Comparison of ENCODE assay signal across 20 cellular contexts in genomic region chr21:42520628-42521253, GRCh38. TPM values are rescaled to one million over a fixed set of nuclear protein-coding genes. Genes with fewer than 3 reads are reported as not detected.
DNase-seq lines count a peak whose midpoint lies in the region; ATAC-seq, FAIRE-seq and TF ChIP-seq lines count a peak whose summit lies in the region.
"Had no signal": no experiment of that assay in that cellular context is flagged by ENCODE, and none has a peak within 500 bp of the region (broad histone marks: within the 10 kb centered on the region; RNA-seq: fewer than 3 reads in every experiment).

No MANE protein-coding gene starts in this region.

- no peak overlapping the region for H3K18ac ChIP-seq in H1 (ENCODE audit: extremely low read depth, low read length)

- no peak overlapping the region for H4K8ac ChIP-seq in H1 (ENCODE audit: extremely low read depth, insufficient read depth, low read length)

- no peak overlapping the region for H3K27ac Mint-ChIP-seq in neural crest cell (ENCODE audit: unreplicated experiment)
- H3K27ac Mint-ChIP-seq in activated T-cell treated with anti-CD3 and anti-CD28 coated beads, Interleukin-2, amount 50 U/mL, for 24 hours = no peak overlapping the region

- H4K91ac ChIP-seq in H1 (replicated peaks; ENCODE audit: insufficient read length, low read length) = no peak overlapping the region

- no peak for FAIRE-seq in H1 (lab: Jason Lieb, UNC)
- FAIRE-seq: frontal cortex had no signal

- H3K79me2 ChIP-seq in OCI-LY1 (ENCODE audit: insufficient read depth, low read length) (no peaks in the 10 kb centered on the region), H1 (ENCODE audit: control insufficient read depth in 1 of 2, insufficient read depth in 2 of 2, low read length in 2 of 2) (peaks cover 0 to 28% of the 10 kb centered on the region in 2 experiments; a peak in 2 of 4 replicates)

- intact Hi-C loops in vagina (cut with DNase I) = no loop called here

- H3F3A ChIP-seq in OCI-LY1 (ENCODE audit: insufficient read depth, low read length) = no peaks in the 10 kb centered on the region

- ATAC-seq in HG02759 (IDR thresholded peaks at IDR 0.05; ENCODE audit: unreplicated experiment) = no peak
- ATAC-seq in HG02763 (IDR thresholded peaks at IDR 0.05; ENCODE audit: unreplicated experiment) = no peak
- ATAC-seq: mucosa of descending colon had no signal

- no peak overlapping the region for H2BK12ac ChIP-seq in H1 (ENCODE audit: low read depth, low read length)

- no peaks in the 10 kb centered on the region for H3K9me2 ChIP-seq in OCI-LY1 (ENCODE audit: low read depth, low read length)

- TF ChIP-seq EP300 in H1 (IDR thresholded peaks at IDR 0.05; ENCODE audit: borderline replicate concordance in 1 of 2, low read depth in 2 of 2, low read length in 2 of 2) = no peak

- peaks cover 56% of the 10 kb centered on the region for H3K4me1 Mint-ChIP-seq in neural crest cell
- peaks cover 44% of the 10 kb centered on the region for H3K4me1 Mint-ChIP-seq in activated T-cell treated with anti-CD3 and anti-CD28 coated beads, Interleukin-2, amount 50 U/mL, for 24 hours (ENCODE audit: low read depth)

- H2AFZ ChIP-seq in OCI-LY1 (ENCODE audit: low read length) (no peak overlapping the region), H1 (ENCODE audit: low read length) (no peak overlapping the region)

- no peak overlapping the region for H2BK120ac ChIP-seq in H1 (replicated peaks; ENCODE audit: low read depth, low read length)

- H3K9me3 ChIP-seq in OCI-LY1 (ENCODE audit: low read length) = no peaks in the 10 kb centered on the region
- no peaks in the 10 kb centered on the region for H3K9me3 ChIP-seq in H1 (ENCODE audit: insufficient read depth in 2 of 2, low read depth in 1 of 2, low read length in 1 of 2)
- no peaks in the 10 kb centered on the region for H3K9me3 ChIP-seq in vagina
- H3K9me3 ChIP-seq: BLaER1, mucosa of descending colon, Peyer's patch, transverse colon had no signal

- H3K23ac ChIP-seq in H1 (ENCODE audit: insufficient read length) = no peak overlapping the region

- WGBS in H1 (ENCODE audit: extremely low coverage in 1 of 2, insufficient coverage in 1 of 2, insufficient read length in 1 of 2, insufficient replicate concordance in 2 of 2, low coverage in 1 of 2, low lambda C conversion rate in 2 of 2, missing lambda C conversion rate in 1 of 2), 2 experiments = 83 to 100% methylated on average over 1 to 18 of the region's 18 CpGs

- H2BK5ac ChIP-seq in H1 (ENCODE audit: low read depth, low read length) = no peak overlapping the region

- no peak overlapping the region for H4K5ac ChIP-seq in H1 (ENCODE audit: insufficient read length, low read depth, low read length)

- H3K23me2 ChIP-seq in H1 (ENCODE audit: low read depth, low read length) = no peaks in the 10 kb centered on the region

- H3K56ac ChIP-seq in H1 (replicated peaks; ENCODE audit: insufficient read length, low read depth, low read length) = no peak overlapping the region

- H3K9ac ChIP-seq in OCI-LY1 (ENCODE audit: low read length) (no peak overlapping the region), H1 (replicated peaks in 1 of 4; ENCODE audit: extremely low read depth in 1 of 4, low read depth in 3 of 4, low read length in 3 of 4) (no peak overlapping the region)
- H3K9ac ChIP-seq: BLaER1 had no signal

- no peak for TF ChIP-seq POLR2A in H1 (IDR thresholded peaks at IDR 0.05; ENCODE audit: control extremely low read depth in 1 of 2, low read depth in 2 of 2, low read length in 2 of 2)
- no peak for TF ChIP-seq POLR2A in vagina (IDR thresholded peaks at IDR 0.05)

- H3K4me1 ChIP-seq in OCI-LY1 (ENCODE audit: insufficient read depth, low read length, severe bottlenecking) (peaks cover 42% of the 10 kb centered on the region), H1 (replicated peaks in 1 of 4; ENCODE audit: control insufficient read depth in 3 of 4, insufficient read depth in 4 of 4, low read length in 3 of 4) (peaks cover 12 to 26% (median 23%) of the 10 kb centered on the region in 4 experiments), vagina (peaks cover 37% of the 10 kb centered on the region)

- POLR2A ChIA-PET in H1 (lab: Charles Lee; ENCODE audit: partially characterized antibody) = no interaction called here

- no peaks in the 10 kb centered on the region for H3K36me3 Mint-ChIP-seq in neural crest cell (ENCODE audit: low read depth)
- H3K36me3 Mint-ChIP-seq in activated T-cell treated with anti-CD3 and anti-CD28 coated beads, Interleukin-2, amount 50 U/mL, for 24 hours (ENCODE audit: low read depth) = peaks cover 86% of the 10 kb centered on the region

- no peak overlapping the region for H3K4ac ChIP-seq in H1 (replicated peaks; ENCODE audit: insufficient read length, low read depth, low read length)

- H3K36me3 ChIP-seq in OCI-LY1 (ENCODE audit: insufficient read depth, low read length) (peaks cover 32% of the 10 kb centered on the region; the same call in 1 of the 2 replicates), H1 (ENCODE audit: control insufficient read depth in 2 of 4, insufficient read depth in 4 of 4, low read length in 3 of 4) (peaks cover 0 to 30% (median 18%) of the 10 kb centered on the region in 4 experiments), vagina (peaks cover 0 to 9% of the 10 kb centered on the region in 2 donors)

- DNase-seq in Daoy (ENCODE audit: low read depth) (peak; percentile 24), H1 (ENCODE audit: low read depth in 1 of 2, low spot score in 2 of 2) (peak in 1 of 2 experiments; percentile 65), neural crest cell (ENCODE audit: low read depth, low spot score) (peak; percentile 36), vagina (ENCODE audit: extremely low spot score in 2 of 2) (no peak)
- no peak for DNase-seq in activated T-cell treated with anti-CD3 and anti-CD28 coated beads, Interleukin-2, amount 50 U/mL, for 24 hours
- DNase-seq: activated CD4-positive, alpha-beta T cell treated with anti-CD3 and anti-CD28 coated beads for 48 hours; activated T-cell treated with anti-CD3 and anti-CD28 coated beads, Interleukin-2, amount 50 U/mL, for 48 hours; IMR-90; mucosa of descending colon; NCI-H1105 treated with DMSO at 0.1 percent for 48 hours; Peyer's patch; stimulated activated CD4-positive, alpha-beta T cell treated with anti-CD3 and anti-CD28 coated beads, Interleukin-1b, Interleukin-23, amount 100 ng/mL, for 48 hours; stimulated activated CD8-positive, alpha-beta memory T cell treated with anti-CD3 and anti-CD28 coated beads, Interleukin-4, amount 100 ng/mL, for 48 hours; T-helper 1 cell; transverse colon had no signal

- TF ChIP-seq CTCF in OCI-LY1 (IDR thresholded peaks at IDR 0.05; ENCODE audit: low read length) = peak; percentile 26; the same call in 1 of the 2 replicates
- peak; percentile 49 to 67 (median 63); a peak in 3 of 4 replicates for TF ChIP-seq CTCF in H1 (IDR thresholded peaks at IDR 0.05; ENCODE audit: control extremely low read depth in 1 of 3, insufficient read depth in 1 of 3, low read depth in 1 of 3, low read length in 3 of 3)
- peak; percentile 51 for TF ChIP-seq CTCF in neural crest cell (conservative IDR thresholded peaks at IDR 0.05)
- no peak for TF ChIP-seq CTCF in vagina (IDR thresholded peaks at IDR 0.05)

- H2AK5ac ChIP-seq in H1 (ENCODE audit: low read depth, low read length) = no peak overlapping the region

- H3K27ac ChIP-seq in OCI-LY1 (ENCODE audit: low read depth, low read length, poor library complexity, severe bottlenecking) (no peak overlapping the region), H1 (ENCODE audit: low read depth, low read length) (no peak overlapping the region), vagina (no peak overlapping the region)
- H3K27ac ChIP-seq: BLaER1, transverse colon had no signal

- H4K20me1 ChIP-seq in OCI-LY1 (ENCODE audit: insufficient read depth, low read length) (no peaks in the 10 kb centered on the region), H1 (replicated peaks in 1 of 2; ENCODE audit: control insufficient read depth in 1 of 2, insufficient read depth in 2 of 2, low read length in 2 of 2) (no peaks in the 10 kb centered on the region)

- peak; percentile 23 to 49; a peak in 3 of 4 replicates for TF ChIP-seq RAD21 in H1 (IDR thresholded peaks at IDR 0.05 in 1 of 2, conservative IDR thresholded peaks at IDR 0.05 in 1 of 2; ENCODE audit: low read depth in 2 of 2, low read length in 2 of 2)

- peak overlapping the region; percentile 36 for H3K4me3 Mint-ChIP-seq in neural crest cell
- H3K4me3 Mint-ChIP-seq in activated T-cell treated with anti-CD3 and anti-CD28 coated beads, Interleukin-2, amount 50 U/mL, for 24 hours = no peak overlapping the region

- H2BK15ac ChIP-seq in H1 (ENCODE audit: low read length) = no peak overlapping the region

- no peaks in the 10 kb centered on the region for H3K9me3 Mint-ChIP-seq in neural crest cell
- no peaks in the 10 kb centered on the region for H3K9me3 Mint-ChIP-seq in activated T-cell treated with anti-CD3 and anti-CD28 coated beads, Interleukin-2, amount 50 U/mL, for 24 hours

- H3K4me2 ChIP-seq in OCI-LY1 (ENCODE audit: low read length) (no peak overlapping the region), H1 (ENCODE audit: insufficient read depth in 1 of 2, low read depth in 2 of 2, low read length in 2 of 2) (no peak overlapping the region)
- H3K4me2 ChIP-seq: BLaER1 had no signal

- no peaks in the 10 kb centered on the region for H3K27me3 ChIP-seq in OCI-LY1 (ENCODE audit: insufficient read depth, low read length)
- no peaks in the 10 kb centered on the region for H3K27me3 ChIP-seq in H1 (replicated peaks in 1 of 4; ENCODE audit: control insufficient read depth in 3 of 4, extremely low read depth in 1 of 4, insufficient read depth in 3 of 4, low read length in 3 of 4)
- no peaks in the 10 kb centered on the region for H3K27me3 ChIP-seq in vagina
- H3K27me3 ChIP-seq: BLaER1, Peyer's patch, transverse colon had no signal

- peaks cover 14% of the 10 kb centered on the region for H3K27me3 Mint-ChIP-seq in neural crest cell (ENCODE audit: low read depth)
- no peaks in the 10 kb centered on the region for H3K27me3 Mint-ChIP-seq in activated T-cell treated with anti-CD3 and anti-CD28 coated beads, Interleukin-2, amount 50 U/mL, for 24 hours

- no peak overlapping the region for H2BK20ac ChIP-seq in H1 (ENCODE audit: low read length)

- H3K14ac ChIP-seq in H1 (ENCODE audit: insufficient read length) = no peak overlapping the region

- H3K79me1 ChIP-seq in H1 (ENCODE audit: low read depth, low read length) = no peaks in the 10 kb centered on the region; the same call in 1 of the 2 replicates

- CTCF ChIA-PET in H1 (lab: Charles Lee; ENCODE audit: partially characterized antibody) = interaction anchor here (0.6 to 0.9 kb wide), 2 partner anchors 23 to 218 kb away, joined by 3 read pairs; no protein-coding TSS in a partner anchor

- H3K4me3 ChIP-seq in OCI-LY1 (ENCODE audit: low read depth, low read length, poor library complexity, severe bottlenecking) (no peak overlapping the region), H1 (ENCODE audit: extremely low read depth in 1 of 4, insufficient read depth in 2 of 4, low read depth in 3 of 4, low read length in 4 of 4) (no peak overlapping the region), vagina (no peak overlapping the region)
- H3K4me3 ChIP-seq: BLaER1, mucosa of descending colon, Peyer's patch, transverse colon had no signal

RNA-seq across cellular contexts. Expression of gene SLC37A1, which starts 7.1 kb away (rescaled TPM):
- total RNA-seq in Daoy (2014; rRNA removed; shearing (Covaris generic)) = 10.9 and 23.2 TPM in 2 replicates
- 23.7 and 30.9 TPM in 2 replicates for total RNA-seq in H1 (2021; fragmentation: NEBNext Ultra II Directional; extraction: Animal tissue kit (Norgen Biotek cat#: 25700))
- 15.6 and 21.8 TPM in 2 replicates for polyA plus RNA-seq in H1 (2011; rRNA removed)
- polyA plus RNA-seq in H1 (2011; cell fraction: cytosol; rRNA removed) = 17.7 TPM
- 45.7 TPM for polyA plus RNA-seq in H1 (2011; cell fraction: nucleus; rRNA removed)
- polyA plus RNA-seq in H1 (2012, experiment 1 of 2) = 18.7 to 35.5 TPM (median 31.5 TPM) in 4 replicates
- 20.3 TPM for polyA plus RNA-seq in H1 (2012, experiment 2 of 2)
- polyA plus RNA-seq in H1 (2013, experiment 1 of 2) = 29.6 TPM
- polyA plus RNA-seq in H1 (2013, experiment 2 of 2) = 31.0 TPM
- polyA minus RNA-seq in H1 (2011; rRNA and poly(A)+ RNA removed) = 23.3 and 27.0 TPM in 2 replicates
- 21.7 TPM for polyA minus RNA-seq in H1 (2011; cell fraction: cytosol; rRNA and poly(A)+ RNA removed)
- 33.3 TPM for polyA minus RNA-seq in H1 (2011; cell fraction: nucleus; rRNA and poly(A)+ RNA removed)
- total RNA-seq in neural crest cell (9.1 and 9.9 TPM in 2 replicates), vagina (11.8 TPM)

RNA-seq across cellular contexts. Expression of gene RSPH1, which starts 24.7 kb away (rescaled TPM):
- total RNA-seq in Daoy (2014; rRNA removed; shearing (Covaris generic)) = 0.23 and 0.80 TPM in 2 replicates
- 0.36 TPM in 1 of 2 replicates, not detected in the other for total RNA-seq in H1 (2021; fragmentation: NEBNext Ultra II Directional; extraction: Animal tissue kit (Norgen Biotek cat#: 25700))
- polyA plus RNA-seq in H1 (2011; rRNA removed) = 0.08 and 0.24 TPM in 2 replicates
- 0.39 TPM for polyA plus RNA-seq in H1 (2011; cell fraction: cytosol; rRNA removed)
- 0.23 TPM for polyA plus RNA-seq in H1 (2011; cell fraction: nucleus; rRNA removed)
- polyA plus RNA-seq in H1 (2012, experiment 1 of 2) = 0.37 to 0.63 TPM (median 0.46 TPM) in 4 replicates
- 0.33 TPM for polyA plus RNA-seq in H1 (2012, experiment 2 of 2)
- 0.34 TPM for polyA plus RNA-seq in H1 (2013, experiment 1 of 2)
- 0.42 TPM for polyA plus RNA-seq in H1 (2013, experiment 2 of 2)
- polyA minus RNA-seq in H1 (2011; rRNA and poly(A)+ RNA removed) = 0.17 TPM in 1 of 2 replicates, not detected in the other
- not detected for polyA minus RNA-seq in H1 (2011; cell fraction: cytosol; rRNA and poly(A)+ RNA removed)
- polyA minus RNA-seq in H1 (2011; cell fraction: nucleus; rRNA and poly(A)+ RNA removed) = 0.30 TPM
- 0.65 and 1.0 TPM in 2 replicates for total RNA-seq in neural crest cell
- not detected for total RNA-seq in vagina
- total RNA-seq: IMR-90 had no signal
- polyA plus RNA-seq: IMR-90 had no signal

Comparison
In these comparisons a context has a peak if more than half of its experiments do, and no peak if none do; other contexts are left out.
1. DNase-seq: peak in Daoy (single experiment) and neural crest cell (single experiment); none in activated T-cell treated with anti-CD3 and anti-CD28 coated beads, Interleukin-2, amount 50 U/mL, for 24 hours (single experiment) and vagina (0 of 2).
2. CTCF ChIP-seq: peak in OCI-LY1 (single experiment), H1 (3 of 3) and neural crest cell (single experiment); none in vagina (0 of 3).